ENCODE assay signal across 1 cellular context in the genomic region with DNA sequence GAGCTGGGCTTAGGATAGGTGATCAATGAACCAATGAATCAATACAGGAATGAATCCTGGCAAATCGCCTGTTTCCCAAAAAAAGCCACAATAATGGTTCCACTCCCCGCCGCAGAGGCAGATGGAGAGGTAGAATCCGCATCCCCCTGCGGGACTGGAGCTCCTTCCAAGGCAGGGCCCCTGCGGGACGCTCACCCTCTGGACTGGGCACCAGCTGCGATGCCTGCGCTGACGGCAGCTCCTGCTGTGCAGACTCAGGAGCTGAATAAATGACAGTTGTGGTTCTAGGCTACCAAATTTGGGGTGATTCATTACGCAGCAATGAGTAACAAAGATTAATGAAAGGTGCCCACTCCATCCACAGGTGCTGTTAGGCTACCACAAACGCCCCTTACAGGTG.
TF ChIP-seq lines count a peak whose summit lies in the region.

No MANE protein-coding gene starts in this region.

TF ChIP-seq in HepG2, 621 proteins besides CTCF, POLR2A, EP300 and RAD21:
- TF ChIP-seq KLF13 (CRISPR knock-in tag; IDR thresholded peaks at IDR 0.05) (no peak), EHMT2 (IDR thresholded peaks at IDR 0.05; ENCODE audit: borderline replicate concordance, low read depth, low read length) (no peak), ZNF792 (CRISPR knock-in tag; IDR thresholded peaks at IDR 0.05) (no peak), BRCA1 (CRISPR knock-in tag; IDR thresholded peaks at IDR 0.05) (no peak), KDM5B (CRISPR knock-in tag; IDR thresholded peaks at IDR 0.05; ENCODE audit: borderline replicate concordance) (no peak), ZNF432 (CRISPR knock-in tag; IDR thresholded peaks at IDR 0.05; ENCODE audit: borderline replicate concordance) (no peak), FIP1L1 (IDR thresholded peaks at IDR 0.05; ENCODE audit: borderline replicate concordance, insufficient read depth, low read depth, low read length) (no peak), REXO4 (CRISPR knock-in tag; IDR thresholded peaks at IDR 0.05; ENCODE audit: borderline replicate concordance) (no peak), NFE2L1 (CRISPR knock-in tag; IDR thresholded peaks at IDR 0.05; ENCODE audit: borderline replicate concordance) (no peak), ZNF230 (CRISPR knock-in tag; IDR thresholded peaks at IDR 0.05) (no peak), ZNF431 (CRISPR knock-in tag; IDR thresholded peaks at IDR 0.05; ENCODE audit: borderline replicate concordance, low read depth) (no peak), YEATS4 (CRISPR knock-in tag; IDR thresholded peaks at IDR 0.05; ENCODE audit: borderline replicate concordance) (no peak), ZNF605 (CRISPR knock-in tag; IDR thresholded peaks at IDR 0.05) (no peak), ETV6 (CRISPR knock-in tag; conservative IDR thresholded peaks at IDR 0.05) (no peak), EZH2 (conservative IDR thresholded peaks at IDR 0.05; ENCODE audit: low read depth, low read length) (no peak), MTF2 (CRISPR knock-in tag; IDR thresholded peaks at IDR 0.05; ENCODE audit: borderline replicate concordance) (no peak), XBP1 (CRISPR knock-in tag; IDR thresholded peaks at IDR 0.05) (no peak), NR2F2 (IDR thresholded peaks at IDR 0.05; ENCODE audit: borderline replicate concordance, low read depth) (no peak), SOX6 (IDR thresholded peaks at IDR 0.05) (no peak), SOX6 (CRISPR knock-in tag; IDR thresholded peaks at IDR 0.05) (no peak)
- TF ChIP-seq, protein P1, sequence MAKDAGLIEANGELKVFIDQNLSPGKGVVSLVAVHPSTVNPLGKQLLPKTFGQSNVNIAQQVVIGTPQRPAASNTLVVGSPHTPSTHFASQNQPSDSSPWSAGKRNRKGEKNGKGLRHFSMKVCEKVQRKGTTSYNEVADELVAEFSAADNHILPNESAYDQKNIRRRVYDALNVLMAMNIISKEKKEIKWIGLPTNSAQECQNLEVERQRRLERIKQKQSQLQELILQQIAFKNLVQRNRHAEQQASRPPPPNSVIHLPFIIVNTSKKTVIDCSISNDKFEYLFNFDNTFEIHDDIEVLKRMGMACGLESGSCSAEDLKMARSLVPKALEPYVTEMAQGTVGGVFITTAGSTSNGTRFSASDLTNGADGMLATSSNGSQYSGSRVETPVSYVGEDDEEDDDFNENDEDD (CRISPR knock-in tag; IDR thresholded peaks at IDR 0.05; ENCODE audit: borderline replicate concordance): no peak
